ENCODE assay signal across 8 cellular contexts in genomic region chr18:73666772-73667171, GRCh38.
"Had no signal": no experiment of that assay in that cellular context is flagged by ENCODE, and none has a peak within 500 bp of the region (broad histone marks: within the 10 kb centered on the region; RNA-seq: fewer than 3 reads in every experiment).

No MANE protein-coding gene starts in this region.

- ATAC-seq: GM12878 had no signal

- FAIRE-seq: G401.6, GM12878, GM12891, GM12892, GM18507, GM19239 had no signal

- DNase-seq: GDM1, GF-D8 had no signal

- H3K4me3 ChIP-seq: GM12878 had no signal
